Comparison of ENCODE assay signal across 14 cellular contexts in the genomic region with DNA sequence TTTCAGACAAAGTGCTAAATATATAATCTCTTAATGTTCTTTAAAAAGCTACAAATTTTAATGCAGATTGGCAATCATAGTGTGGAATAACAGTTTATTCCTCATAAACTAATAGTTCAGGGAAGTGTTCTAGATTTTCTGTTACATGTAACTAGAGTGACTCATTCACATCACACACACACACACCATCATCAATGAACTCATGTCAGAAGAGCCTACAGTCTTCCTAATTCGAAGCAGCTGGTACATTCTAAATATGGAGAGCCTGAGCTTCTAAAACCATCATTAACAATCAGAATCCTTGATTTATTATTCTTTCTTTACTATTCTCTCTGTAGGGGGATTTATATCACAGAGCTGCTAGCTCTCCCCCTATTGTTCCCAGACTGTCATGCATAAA. TPM values are rescaled to one million over a fixed set of nuclear protein-coding genes. Genes with fewer than 3 reads are reported as not detected.
DNase-seq lines count a peak whose midpoint lies in the region; ATAC-seq and TF ChIP-seq lines count a peak whose summit lies in the region.
"Had no signal": no experiment of that assay in that cellular context is flagged by ENCODE, and none has a peak within 500 bp of the region (broad histone marks: within the 10 kb centered on the region; RNA-seq: fewer than 3 reads in every experiment).

No MANE protein-coding gene starts in this region.

- H3K4me3 ChIP-seq in fibroblast of lung (replicated peaks in 1 of 4; ENCODE audit: control extremely low read depth in 1 of 4, insufficient read depth in 1 of 4, low read depth in 3 of 4, low read length in 4 of 4) = no peak overlapping the region
- H3K4me3 ChIP-seq in thyroid gland (replicated peaks in 1 of 3) = no peak overlapping the region
- H3K4me3 ChIP-seq: hepatocyte, upper lobe of left lung had no signal

- no peak overlapping the region for H3K4me3 Mint-ChIP-seq in activated T-cell treated with anti-CD3 and anti-CD28 coated beads, Interleukin-2, amount 50 U/mL, for 72 hours
- H3K4me3 Mint-ChIP-seq in activated T-cell treated with anti-CD3 and anti-CD28 coated beads, Interleukin-2, amount 50 U/mL, for 24 hours = no peak overlapping the region

- intact Hi-C loops in thyroid gland (cut with DNase I) = no loop called here

- H3K27me3 ChIP-seq in fibroblast of lung (ENCODE audit: control insufficient read depth, insufficient read depth, low read length) (no peaks in the 10 kb centered on the region), thyroid gland (no peaks in the 10 kb centered on the region)
- H3K27me3 ChIP-seq: hepatocyte, upper lobe of left lung had no signal

- H3K27ac Mint-ChIP-seq in activated T-cell treated with anti-CD3 and anti-CD28 coated beads, Interleukin-2, amount 50 U/mL, for 72 hours = peak overlapping the region; percentile 46
- no peak overlapping the region for H3K27ac Mint-ChIP-seq in activated T-cell treated with anti-CD3 and anti-CD28 coated beads, Interleukin-2, amount 50 U/mL, for 24 hours

- 55 to 58% methylated on average over 1 of the region's 1 CpG for WGBS in thyroid gland, 2 donors

- H3K9me3 Mint-ChIP-seq in activated T-cell treated with anti-CD3 and anti-CD28 coated beads, Interleukin-2, amount 50 U/mL, for 72 hours = no peaks in the 10 kb centered on the region
- no peaks in the 10 kb centered on the region for H3K9me3 Mint-ChIP-seq in activated T-cell treated with anti-CD3 and anti-CD28 coated beads, Interleukin-2, amount 50 U/mL, for 24 hours

- no peaks in the 10 kb centered on the region for H3K27me3 Mint-ChIP-seq in activated T-cell treated with anti-CD3 and anti-CD28 coated beads, Interleukin-2, amount 50 U/mL, for 72 hours (ENCODE audit: low read depth)
- H3K27me3 Mint-ChIP-seq in activated T-cell treated with anti-CD3 and anti-CD28 coated beads, Interleukin-2, amount 50 U/mL, for 24 hours = no peaks in the 10 kb centered on the region

- no peaks in the 10 kb centered on the region for H3K79me2 ChIP-seq in fibroblast of lung (ENCODE audit: control insufficient read depth, insufficient read depth, low read length)
- H3K79me2 ChIP-seq: hepatocyte had no signal

- H3K27ac ChIP-seq in fibroblast of lung (ENCODE audit: insufficient read depth, low read length) (no peak overlapping the region), thyroid gland (no peak overlapping the region)
- H3K27ac ChIP-seq: hepatocyte, upper lobe of left lung had no signal

- H3K4me1 Mint-ChIP-seq in activated T-cell treated with anti-CD3 and anti-CD28 coated beads, Interleukin-2, amount 50 U/mL, for 72 hours (ENCODE audit: low read depth) = no peaks in the 10 kb centered on the region
- no peaks in the 10 kb centered on the region for H3K4me1 Mint-ChIP-seq in activated T-cell treated with anti-CD3 and anti-CD28 coated beads, Interleukin-2, amount 50 U/mL, for 24 hours (ENCODE audit: low read depth)

- no peak for DNase-seq in activated T-cell treated with anti-CD3 and anti-CD28 coated beads, Interleukin-2, amount 50 U/mL, for 72 hours
- DNase-seq in activated T-cell treated with anti-CD3 and anti-CD28 coated beads, Interleukin-2, amount 50 U/mL, for 24 hours = no peak
- DNase-seq in SIG-M5 treated with dmso at 0.1 percent for 504 hours (lab: John Stamatoyannopoulos, UW; ENCODE audit: unreplicated experiment) (peak; percentile 73), fibroblast of lung (ENCODE audit: low read depth in 2 of 2) (peak; percentile 53 to 55), thyroid gland (no peak), NCI-H345 (lab: John Stamatoyannopoulos, UW) (no peak), GM13976 (ENCODE audit: low spot score) (no peak)
- DNase-seq: activated CD4-positive, alpha-beta T cell treated with anti-CD3 and anti-CD28 coated beads for 1 hour; activated T-cell treated with anti-CD3 and anti-CD28 coated beads, Interleukin-2, amount 50 U/mL, for 1 hour; effector CD8-positive, alpha-beta T cell; NCI-H1694 treated with DMSO at 0.1 percent for 48 hours; upper lobe of left lung had no signal

- no peaks in the 10 kb centered on the region for H3K36me3 Mint-ChIP-seq in activated T-cell treated with anti-CD3 and anti-CD28 coated beads, Interleukin-2, amount 50 U/mL, for 72 hours (ENCODE audit: insufficient read depth in 2 of 2)
- H3K36me3 Mint-ChIP-seq in activated T-cell treated with anti-CD3 and anti-CD28 coated beads, Interleukin-2, amount 50 U/mL, for 24 hours (ENCODE audit: low read depth) = no peaks in the 10 kb centered on the region

- no peak for ATAC-seq in activated T-cell treated with anti-CD3 and anti-CD28 coated beads, Interleukin-2, amount 50 U/mL, for 72 hours (replicated peaks in 1 of 2)
- no peak for ATAC-seq in HG03108 (IDR thresholded peaks at IDR 0.05; ENCODE audit: unreplicated experiment)

- no peaks in the 10 kb centered on the region for H4K20me1 ChIP-seq in fibroblast of lung (ENCODE audit: control insufficient read depth, extremely low read depth, insufficient read depth, low read length)

- in situ Hi-C loops in GM13976 (cut with MboI; ENCODE audit: low sequenced_read_pairs, unreplicated experiment) = no loop called here

- H3K36me3 ChIP-seq in fibroblast of lung (ENCODE audit: control insufficient read depth, insufficient read depth, low read length) = no peaks in the 10 kb centered on the region
- H3K36me3 ChIP-seq in thyroid gland = no peaks in the 10 kb centered on the region
- H3K36me3 ChIP-seq: upper lobe of left lung had no signal

- H3K4me1 ChIP-seq in fibroblast of lung (ENCODE audit: control insufficient read depth, extremely low read depth, insufficient read depth, low read length) (no peaks in the 10 kb centered on the region), thyroid gland (no peaks in the 10 kb centered on the region)
- H3K4me1 ChIP-seq: upper lobe of left lung had no signal

- no peak overlapping the region for H3K4me2 ChIP-seq in fibroblast of lung (ENCODE audit: extremely low read depth, insufficient read depth, low read length)
- H3K4me2 ChIP-seq: hepatocyte had no signal

- H2AFZ ChIP-seq in fibroblast of lung (ENCODE audit: low read length) = no peak overlapping the region
- H2AFZ ChIP-seq: hepatocyte had no signal

- no peak for TF ChIP-seq POLR2A in thyroid gland (IDR thresholded peaks at IDR 0.05)

- H3K9me3 ChIP-seq in fibroblast of lung (ENCODE audit: control insufficient read depth, insufficient read depth, low read depth, low read length) (no peaks in the 10 kb centered on the region), thyroid gland (no peaks in the 10 kb centered on the region)
- H3K9me3 ChIP-seq: upper lobe of left lung had no signal

- H3K9ac ChIP-seq in fibroblast of lung (ENCODE audit: insufficient read depth, low read length) = no peak overlapping the region

- TF ChIP-seq CTCF in fibroblast of lung (conservative IDR thresholded peaks at IDR 0.05 in 1 of 2, IDR thresholded peaks at IDR 0.05 in 1 of 2; ENCODE audit: low read depth in 1 of 2, low read length in 2 of 2) = no peak
- no peak for TF ChIP-seq CTCF in thyroid gland (IDR thresholded peaks at IDR 0.05)
- no peak for TF ChIP-seq CTCF in GM13976 (IDR thresholded peaks at IDR 0.05; ENCODE audit: borderline replicate concordance, control extremely low read depth, extremely low read depth, insufficient read depth, missing control alignments)

RNA-seq across cellular contexts. Expression of a gene that starts 49.6 kb away (rescaled TPM):
- not detected for total RNA-seq in activated T-cell treated with anti-CD3 and anti-CD28 coated beads, Interleukin-2, amount 50 U/mL, for 72 hours
- total RNA-seq in fibroblast of lung = under 0.01 and 1.2 TPM in 2 replicates
- polyA plus RNA-seq in fibroblast of lung = 0.48 and 4.0 TPM in 2 replicates
- 0.56 and 2.3 TPM in 2 replicates for polyA plus RNA-seq in fibroblast of lung (2012)
- 8.3 TPM in 1 of 2 replicates, not detected in the other for polyA minus RNA-seq in fibroblast of lung (ENCODE audit: low replicate concordance)
- 1 to 10 TPM in 2 of 4 donors, under 1 TPM in 2; 0.34 to 1.5 (median 0.77) TPM for total RNA-seq in thyroid gland

Comparison
In these comparisons a context has a peak if more than half of its experiments do, and no peak if none do; other contexts are left out.
1. DNase-seq: peak in SIG-M5 treated with dmso at 0.1 percent for 504 hours (single experiment) and fibroblast of lung (2 of 2); none in activated T-cell treated with anti-CD3 and anti-CD28 coated beads, Interleukin-2, amount 50 U/mL, for 72 hours (0 of 2), activated T-cell treated with anti-CD3 and anti-CD28 coated beads, Interleukin-2, amount 50 U/mL, for 24 hours (single experiment), thyroid gland (0 of 2), NCI-H345 (single experiment) and GM13976 (single experiment).